31 cellular contexts compared by ENCODE assay signal in the genomic region with DNA sequence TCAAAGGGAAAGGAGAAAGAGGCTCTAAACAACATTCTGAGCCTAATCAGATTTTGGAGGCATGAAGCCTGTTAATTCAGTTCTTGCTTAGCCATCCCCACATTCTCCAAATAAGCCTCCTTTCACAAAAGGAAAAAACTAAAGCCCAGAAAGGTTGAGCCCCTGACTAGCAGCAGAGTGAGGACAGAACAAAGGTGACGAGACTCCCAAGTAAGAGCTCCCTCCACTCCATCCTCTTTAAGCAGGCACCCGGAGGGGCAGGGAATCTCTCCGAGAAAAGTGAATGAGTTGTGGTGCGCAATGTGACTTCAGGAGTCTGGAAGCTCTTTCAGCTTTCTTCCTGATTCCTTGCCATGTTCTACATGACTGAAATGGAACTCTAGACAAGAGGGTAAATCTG. TPM values are rescaled to one million over a fixed set of nuclear protein-coding genes. Genes with fewer than 3 reads are reported as not detected.
"Had no signal": no experiment of that assay in that cellular context is flagged by ENCODE, and none has a peak within 500 bp of the region (broad histone marks: within the 10 kb centered on the region; RNA-seq: fewer than 3 reads in every experiment).

No MANE protein-coding gene starts in this region.

- H3K4me1 ChIP-seq: right atrium auricular region, right lobe of liver, testis, vagina had no signal

- H3K9me3 ChIP-seq: heart left ventricle, left ventricle myocardium inferior, neutrophil, ovary, right atrium auricular region, right lobe of liver, testis, thyroid gland, transverse colon, upper lobe of left lung, vagina had no signal

- H3K4me2 ChIP-seq: smooth muscle cell had no signal

- H3K36me3 ChIP-seq: ovary, right lobe of liver, vagina had no signal

- DNase-seq: heart left ventricle; hypothalamus; immature natural killer cell; kidney; left colon; left ventricle myocardium inferior; mesenchymal stem cell; naive thymus-derived CD8-positive, alpha-beta T cell; ovary; right lobe of liver; stimulated activated CD4-positive, alpha-beta T cell treated with anti-CD3 and anti-CD28 coated beads, Interleukin-1b, Interleukin-23, amount 100 ng/mL, for 48 hours; stimulated activated CD4-positive, alpha-beta T cell treated with anti-CD3 and anti-CD28 coated beads, Interleukin-2, amount 100 ng/mL, for 48 hours; stimulated activated CD4-positive, alpha-beta T cell treated with anti-CD3 and anti-CD28 coated beads, Interleukin-4, amount 100 ng/mL, for 4 hours; stimulated activated CD8-positive, alpha-beta memory T cell treated with anti-CD3 and anti-CD28 coated beads, Interleukin-4, amount 100 ng/mL, for 48 hours; stimulated activated naive CD4-positive, alpha-beta T cell treated with Interleukin-2 at 50 U/mL for 16 hours; stimulated activated naive CD8-positive, alpha-beta T cell treated with anti-CD3 and anti-CD28 coated beads, Interleukin-15, amount 100 ng/mL, for 72 hours; testis; thyroid gland; transverse colon had no signal

- H3K27me3 ChIP-seq: heart left ventricle, neutrophil, ovary, right atrium auricular region, right lobe of liver, testis, thyroid gland, transverse colon, upper lobe of left lung, vagina had no signal

- H3K27ac ChIP-seq: heart left ventricle, left ventricle myocardium inferior, neutrophil, ovary, right atrium auricular region, right lobe of liver, testis, thyroid gland, vagina had no signal

- ATAC-seq: heart left ventricle; naive thymus-derived CD8-positive, alpha-beta T cell; stimulated activated memory B cell treated with anti-CD40 and anti-IgM and Interleukin-4, amounts not matched to agents 10 μg/mL and 1 μg/mL and 100 μg/mL, for 72 hours; stimulated activated naive CD8-positive, alpha-beta T cell treated with anti-CD3 and anti-CD28 coated beads, Interleukin-15, amount 100 ng/mL, for 72 hours had no signal

- H3K4me3 ChIP-seq: heart left ventricle, left ventricle myocardium inferior, ovary, right atrium auricular region, right lobe of liver, smooth muscle cell, testis, thyroid gland, transverse colon, upper lobe of left lung, vagina had no signal

RNA-seq across cellular contexts. Expression of gene MYBPHL, which starts 43.4 kb away (rescaled TPM):
- total RNA-seq: left colon; lower leg skin; lung microvascular endothelial cell; naive thymus-derived CD8-positive, alpha-beta T cell; omental fat pad; pulmonary artery endothelial cell; renal cortical epithelial cell; right lobe of liver; smooth muscle cell; thyroid gland; transverse colon; urinary bladder; vagina had no signal
- polyA plus RNA-seq: immature natural killer cell; naive thymus-derived CD8-positive, alpha-beta T cell; ovary; smooth muscle cell had no signal
